ENCODE assay signal across 8 cellular contexts in genomic region chrX:109733658-109734022, GRCh38. TPM values are rescaled to one million over a fixed set of nuclear protein-coding genes. Genes with fewer than 3 reads are reported as not detected.
DNase-seq lines count a peak whose midpoint lies in the region; ATAC-seq and TF ChIP-seq lines count a peak whose summit lies in the region.

No MANE protein-coding gene starts in this region.

- no peaks in the 10 kb centered on the region for H3K36me3 ChIP-seq in lung (ENCODE audit: control insufficient read depth in 2 of 2, insufficient read depth in 2 of 2, low read length in 2 of 2)
- H3K36me3 ChIP-seq in upper lobe of right lung: no peaks in the 10 kb centered on the region

- intact Hi-C loops in upper lobe of right lung (cut with DNase I): no loop called here

- H3K4me1 ChIP-seq in lung (ENCODE audit: control insufficient read depth in 2 of 2, insufficient read depth in 2 of 2, low read length in 2 of 2): no peaks in the 10 kb centered on the region
- H3K4me1 ChIP-seq in upper lobe of right lung: no peaks in the 10 kb centered on the region

- H3K27me3 ChIP-seq in lung (ENCODE audit: control insufficient read depth, insufficient read depth) (no peaks in the 10 kb centered on the region), upper lobe of right lung (no peaks in the 10 kb centered on the region)

- peak overlapping the region; percentile 87 for H3K27ac Mint-ChIP-seq in activated naive CD4-positive, alpha-beta T cell treated with anti-CD3 and anti-CD28 coated beads, Interleukin-2, amount 10 ng/mL, durations not matched to agents 7 days and 5 days

- H3K4me3 Mint-ChIP-seq in activated naive CD4-positive, alpha-beta T cell treated with anti-CD3 and anti-CD28 coated beads, Interleukin-2, amount 10 ng/mL, durations not matched to agents 7 days and 5 days: peak overlapping the region; percentile 89

- H3K4me3 ChIP-seq in astrocyte of the spinal cord (ENCODE audit: low read depth, low read length) (peak overlapping the region; percentile 54), lung (peak overlapping the region; percentile 33), upper lobe of right lung (peak overlapping the region; percentile 67)

- peaks cover 8% of the 10 kb centered on the region for H3K36me3 Mint-ChIP-seq in activated naive CD4-positive, alpha-beta T cell treated with anti-CD3 and anti-CD28 coated beads, Interleukin-2, amount 10 ng/mL, durations not matched to agents 7 days and 5 days

- no peaks in the 10 kb centered on the region for H3K9me3 ChIP-seq in lung (ENCODE audit: control insufficient read depth in 2 of 2, insufficient read depth in 1 of 2, low read length in 1 of 2)
- no peaks in the 10 kb centered on the region for H3K9me3 ChIP-seq in upper lobe of right lung

- in situ Hi-C loops in astrocyte of the spinal cord (cut with HindIII; ENCODE audit: low sequenced_read_pairs): no loop called here
- in situ Hi-C loops in GM13977 (cut with MboI; ENCODE audit: low pct_unique_long_range_greater_than_20kb, low sequenced_read_pairs, unreplicated experiment): no loop called here

- DNase-seq in activated naive CD4-positive, alpha-beta T cell treated with anti-CD3 and anti-CD28 coated beads, Interleukin-2, amount 10 ng/mL, durations not matched to agents 7 days and 5 days: no peak
- no peak for DNase-seq in activated naive CD4-positive, alpha-beta T cell (lab: John Stamatoyannopoulos, UW)
- DNase-seq in astrocyte of the spinal cord (ENCODE audit: low read depth, low spot score): no peak
- DNase-seq in lung (ENCODE audit: low spot score): no peak
- no peak for DNase-seq in upper lobe of right lung
- no peak for DNase-seq in NOMO-1 (lab: John Stamatoyannopoulos, UW; ENCODE audit: unreplicated experiment in 2 of 2)
- no peak for DNase-seq in GM13977 (ENCODE audit: low spot score)
- DNase-seq in GM19238 (ENCODE audit: insufficient read length, low spot score): no peak

- H3K4me1 Mint-ChIP-seq in activated naive CD4-positive, alpha-beta T cell treated with anti-CD3 and anti-CD28 coated beads, Interleukin-2, amount 10 ng/mL, durations not matched to agents 7 days and 5 days: peaks cover 43% of the 10 kb centered on the region

- WGBS in lung, 2 donors: 24 to 41% methylated on average over 10 of the region's 10 CpGs

- no peak for ATAC-seq in lung (ENCODE audit: insufficient read depth, low FRiP score)
- no peak for ATAC-seq in upper lobe of right lung

- H3K9me3 Mint-ChIP-seq in activated naive CD4-positive, alpha-beta T cell treated with anti-CD3 and anti-CD28 coated beads, Interleukin-2, amount 10 ng/mL, durations not matched to agents 7 days and 5 days: no peaks in the 10 kb centered on the region

- TF ChIP-seq CTCF in astrocyte of the spinal cord (IDR thresholded peaks at IDR 0.05; ENCODE audit: low read depth, low read length) (no peak), lung (IDR thresholded peaks at IDR 0.05; ENCODE audit: control extremely low read depth, extremely low read depth) (no peak), upper lobe of right lung (IDR thresholded peaks at IDR 0.05) (no peak), GM13977 (IDR thresholded peaks at IDR 0.05; ENCODE audit: extremely low read depth, insufficient read depth, missing control alignments) (no peak)

- H3K27ac ChIP-seq in lung (ENCODE audit: low read depth in 1 of 2, low read length in 1 of 2) (peak overlapping the region; percentile 85 to 91), upper lobe of right lung (peak overlapping the region; percentile 82)

- CTCF ChIA-PET in activated naive CD4-positive, alpha-beta T cell treated with anti-CD3 and anti-CD28 coated beads, Interleukin-2, amount 10 ng/mL, durations not matched to agents 7 days and 5 days (lab: Charles Lee): interaction anchor here (2.2 kb wide), 1 partner anchor 21 kb away, joined by 10 read pairs; no protein-coding TSS in a partner anchor

- no peaks in the 10 kb centered on the region for H3K27me3 Mint-ChIP-seq in activated naive CD4-positive, alpha-beta T cell treated with anti-CD3 and anti-CD28 coated beads, Interleukin-2, amount 10 ng/mL, durations not matched to agents 7 days and 5 days

RNA-seq across cellular contexts. Expression of gene ACSL4, which starts 0.6 kb away (rescaled TPM):
- total RNA-seq in lung: 10 to 100 TPM; 53.4 to 97.7 TPM
- polyA plus RNA-seq in lung: 10 to 100 TPM; 34.1 to 71.1 TPM
- total RNA-seq in upper lobe of right lung: 140 TPM
